In the genomic region with DNA sequence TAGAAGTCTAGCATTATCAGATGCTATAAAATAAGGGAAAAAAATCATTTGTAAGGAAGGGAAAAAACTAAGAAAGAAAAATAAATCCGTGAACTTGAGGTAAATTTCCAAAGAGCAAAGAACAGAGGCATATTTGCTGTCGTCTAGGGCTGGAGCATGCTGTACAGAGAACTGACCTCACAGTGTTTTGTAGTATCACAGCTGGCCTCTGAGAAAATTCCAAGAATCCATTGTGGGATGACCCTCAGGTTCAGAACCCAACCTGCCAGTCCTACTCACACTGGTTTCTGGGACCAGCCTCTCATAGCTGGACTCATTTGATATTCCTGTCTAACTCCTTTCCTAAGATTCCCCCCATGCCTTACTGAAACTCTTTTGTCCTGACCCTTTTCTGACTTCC, we compare ENCODE assay signal across 23 cellular contexts.
"Had no signal": no experiment of that assay in that cellular context is flagged by ENCODE, and none has a peak within 500 bp of the region (broad histone marks: within the 10 kb centered on the region; RNA-seq: fewer than 3 reads in every experiment).

No MANE protein-coding gene starts in this region.

- H2AFZ ChIP-seq: parathyroid adenoma had no signal

- ATAC-seq: gastroesophageal sphincter; left lung; naive thymus-derived CD8-positive, alpha-beta T cell; right lobe of liver; stimulated activated naive CD8-positive, alpha-beta T cell treated with anti-CD3 and anti-CD28 coated beads, Interleukin-15, amount 100 ng/mL, for 72 hours had no signal

- H3K9ac ChIP-seq: parathyroid adenoma had no signal

- H3K79me2 ChIP-seq: parathyroid adenoma had no signal

- H3K9me3 ChIP-seq: gastroesophageal sphincter, left lung, right lobe of liver, suprapubic skin, transverse colon, vagina had no signal

- H3K27ac ChIP-seq: dorsolateral prefrontal cortex, gastroesophageal sphincter, heart left ventricle, left lung, parathyroid adenoma, right lobe of liver, skin epidermis, spleen, suprapubic skin, transverse colon, vagina had no signal

- H3K4me3 ChIP-seq: dorsolateral prefrontal cortex, gastroesophageal sphincter, heart left ventricle, left lung, right lobe of liver, skin epidermis, spleen, suprapubic skin, transverse colon, vagina had no signal

- H3K36me3 ChIP-seq: gastroesophageal sphincter, heart left ventricle, left lung, right lobe of liver, spleen, suprapubic skin, transverse colon, vagina had no signal

- H3K27me3 ChIP-seq: gastroesophageal sphincter, heart left ventricle, left lung, right lobe of liver, spleen, suprapubic skin, transverse colon, vagina had no signal

- H3K4me1 ChIP-seq: gastroesophageal sphincter, heart left ventricle, left lung, parathyroid adenoma, right lobe of liver, spleen, suprapubic skin, transverse colon, vagina had no signal

- DNase-seq: cerebellar nuclear complex; dorsolateral prefrontal cortex; effector CD4-positive, alpha-beta T cell; foreskin fibroblast; heart left ventricle; hippocampal formation; left cardiac atrium; left lung; midbrain; naive thymus-derived CD8-positive, alpha-beta T cell; right lobe of liver; spleen; stimulated activated CD4-positive, alpha-beta T cell treated with anti-CD3 and anti-CD28 coated beads, Interleukin-15, amount 100 ng/mL, for 24 hours; stimulated activated CD4-positive, alpha-beta T cell treated with anti-CD3 and anti-CD28 coated beads, Interleukin-4, amount 100 ng/mL, for 1 hour; stimulated activated CD8-positive, alpha-beta memory T cell treated with anti-CD3 and anti-CD28 coated beads, Interleukin-4, amount 100 ng/mL, for 48 hours; stimulated activated naive CD4-positive, alpha-beta T cell; stimulated activated naive CD8-positive, alpha-beta T cell treated with anti-CD3 and anti-CD28 coated beads, Interleukin-15, amount 100 ng/mL, for 72 hours; transverse colon had no signal
